Comparison of ENCODE assay signal across 2 cellular contexts in the genomic region with DNA sequence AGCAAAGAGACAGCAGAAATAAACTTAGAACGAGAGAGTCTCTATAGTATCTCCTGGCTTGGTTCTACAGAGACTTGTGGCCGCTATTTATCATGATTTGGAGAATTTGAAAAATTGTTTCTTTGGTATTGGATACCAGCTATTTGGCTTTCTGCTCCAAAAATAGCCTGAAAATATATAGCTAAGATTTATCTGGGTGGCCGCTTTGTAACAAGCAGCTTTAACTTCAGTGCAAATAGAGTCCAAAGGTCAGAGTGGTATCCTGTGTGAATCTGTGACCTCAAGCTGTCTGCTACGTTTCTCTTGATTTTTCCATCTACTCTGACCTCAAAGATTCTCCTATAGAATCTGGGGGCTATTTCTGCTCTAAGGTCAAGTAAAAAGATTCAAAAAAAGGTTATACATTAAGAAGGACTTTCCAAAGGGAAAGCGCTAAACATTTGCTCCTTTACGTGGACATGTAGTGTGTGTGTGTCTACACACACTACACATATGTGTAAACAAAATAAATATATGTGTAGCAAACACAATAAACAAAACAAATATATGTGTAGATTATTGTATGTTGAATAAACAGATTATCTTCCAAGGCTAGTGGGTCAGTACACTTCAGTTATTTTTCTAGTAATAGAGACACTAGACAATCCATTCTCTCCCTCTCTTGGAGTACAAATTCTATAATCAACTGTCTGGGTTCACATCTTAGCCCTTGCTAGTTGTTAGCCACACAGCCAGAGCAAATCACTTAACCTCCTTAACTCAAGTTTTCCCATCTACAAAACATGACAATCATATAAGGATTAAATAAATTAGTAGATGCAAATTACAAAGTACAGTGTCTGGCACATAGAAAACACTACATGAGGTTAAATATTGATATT.
TF ChIP-seq lines count a peak whose summit lies in the region.

No MANE protein-coding gene starts in this region.

TF ChIP-seq in A549, 52 proteins besides CTCF, POLR2A, EP300 and RAD21:
- TF ChIP-seq SREBF2 (IDR thresholded peaks at IDR 0.05) (no peak), MAFK (IDR thresholded peaks at IDR 0.05; ENCODE audit: partially characterized antibody) (no peak), TFCP2L1 (CRISPR knock-in tag; IDR thresholded peaks at IDR 0.05) (no peak), MAZ (IDR thresholded peaks at IDR 0.05; ENCODE audit: borderline replicate concordance, low read depth, low read length) (no peak), HOXA7 (CRISPR knock-in tag; IDR thresholded peaks at IDR 0.05) (no peak), HMGXB4 (CRISPR knock-in tag; IDR thresholded peaks at IDR 0.05; ENCODE audit: borderline replicate concordance) (no peak), RCOR1 (IDR thresholded peaks at IDR 0.05; ENCODE audit: low read depth, low read length) (no peak), BHLHE40 (IDR thresholded peaks at IDR 0.05; ENCODE audit: low read depth, low read length) (no peak), ZSCAN20 (CRISPR knock-in tag; IDR thresholded peaks at IDR 0.05) (no peak), EHF (CRISPR knock-in tag; IDR thresholded peaks at IDR 0.05) (no peak)
TF ChIP-seq in A549: peak in this region for 0.

TF ChIP-seq in GM12878, 131 proteins besides CTCF, POLR2A, EP300 and RAD21 (continues in another document):
- TF ChIP-seq HDAC6 (IDR thresholded peaks at IDR 0.05; ENCODE audit: unreplicated experiment) = no peak
- no peak for TF ChIP-seq E2F8 (IDR thresholded peaks at IDR 0.05; ENCODE audit: low read depth, partially characterized antibody)
- TF ChIP-seq MLLT1 (IDR thresholded peaks at IDR 0.05) = 0 out of 2 replicates have a peak, but pooled peaks have one; percentile 24
- TF ChIP-seq CHD1 (IDR thresholded peaks at IDR 0.05; ENCODE audit: low read depth, low read length) = no peak
- peak; percentile 51; the same call in 1 of the 2 replicates for TF ChIP-seq MTA2 (IDR thresholded peaks at IDR 0.05; ENCODE audit: low read depth)
- no peak for TF ChIP-seq POLR2AphosphoS2 (IDR thresholded peaks at IDR 0.05; ENCODE audit: low read depth, low read length)
- no peak for TF ChIP-seq PAX5 (IDR thresholded peaks at IDR 0.05; ENCODE audit: borderline replicate concordance, low read depth, low read length)
- no peak for TF ChIP-seq ZSCAN29 (IDR thresholded peaks at IDR 0.05)
- TF ChIP-seq SREBF1 (IDR thresholded peaks at IDR 0.05; ENCODE audit: low read length) = no peak
- no peak for TF ChIP-seq TCF3 (IDR thresholded peaks at IDR 0.05; ENCODE audit: borderline replicate concordance, insufficient read depth, low read depth, low read length)
- no peak for TF ChIP-seq CHD4 (IDR thresholded peaks at IDR 0.05)
- no peak for TF ChIP-seq KDM1A (IDR thresholded peaks at IDR 0.05; ENCODE audit: borderline replicate concordance)
- TF ChIP-seq ATF7 (IDR thresholded peaks at IDR 0.05; ENCODE audit: low read depth) = no peak
- TF ChIP-seq, protein P1, sequence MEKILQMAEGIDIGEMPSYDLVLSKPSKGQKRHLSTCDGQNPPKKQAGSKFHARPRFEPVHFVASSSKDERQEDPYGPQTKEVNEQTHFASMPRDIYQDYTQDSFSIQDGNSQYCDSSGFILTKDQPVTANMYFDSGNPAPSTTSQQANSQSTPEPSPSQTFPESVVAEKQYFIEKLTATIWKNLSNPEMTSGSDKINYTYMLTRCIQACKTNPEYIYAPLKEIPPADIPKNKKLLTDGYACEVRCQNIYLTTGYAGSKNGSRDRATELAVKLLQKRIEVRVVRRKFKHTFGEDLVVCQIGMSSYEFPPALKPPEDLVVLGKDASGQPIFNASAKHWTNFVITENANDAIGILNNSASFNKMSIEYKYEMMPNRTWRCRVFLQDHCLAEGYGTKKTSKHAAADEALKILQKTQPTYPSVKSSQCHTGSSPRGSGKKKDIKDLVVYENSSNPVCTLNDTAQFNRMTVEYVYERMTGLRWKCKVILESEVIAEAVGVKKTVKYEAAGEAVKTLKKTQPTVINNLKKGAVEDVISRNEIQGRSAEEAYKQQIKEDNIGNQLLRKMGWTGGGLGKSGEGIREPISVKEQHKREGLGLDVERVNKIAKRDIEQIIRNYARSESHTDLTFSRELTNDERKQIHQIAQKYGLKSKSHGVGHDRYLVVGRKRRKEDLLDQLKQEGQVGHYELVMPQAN (conservative IDR thresholded peaks at IDR 0.05) = no peak
- no peak for TF ChIP-seq BCL3 (IDR thresholded peaks at IDR 0.05; ENCODE audit: borderline replicate concordance, insufficient read depth, low read depth, low read length, poor library complexity, severe bottlenecking)
- no peak for TF ChIP-seq LARP7 (IDR thresholded peaks at IDR 0.05)
- TF ChIP-seq GABPA (IDR thresholded peaks at IDR 0.05; ENCODE audit: low read depth) = no peak
- TF ChIP-seq NR2C1 (IDR thresholded peaks at IDR 0.05) = peak; percentile 78
- no peak for TF ChIP-seq DPF2 (IDR thresholded peaks at IDR 0.05)
- no peak for TF ChIP-seq IRF5 (IDR thresholded peaks at IDR 0.05; ENCODE audit: borderline replicate concordance)
- no peak for TF ChIP-seq STAT3 (IDR thresholded peaks at IDR 0.05; ENCODE audit: low read depth, low read length)
- no peak for TF ChIP-seq STAT1 (conservative IDR thresholded peaks at IDR 0.05)
- no peak for TF ChIP-seq JUND (IDR thresholded peaks at IDR 0.05; ENCODE audit: low read depth, low read length)
- TF ChIP-seq RELA (IDR thresholded peaks at IDR 0.05; ENCODE audit: borderline replicate concordance, partially characterized antibody) = no peak
- no peak for TF ChIP-seq E4F1 (IDR thresholded peaks at IDR 0.05; ENCODE audit: borderline replicate concordance, partially characterized antibody)
- TF ChIP-seq, protein P2, sequence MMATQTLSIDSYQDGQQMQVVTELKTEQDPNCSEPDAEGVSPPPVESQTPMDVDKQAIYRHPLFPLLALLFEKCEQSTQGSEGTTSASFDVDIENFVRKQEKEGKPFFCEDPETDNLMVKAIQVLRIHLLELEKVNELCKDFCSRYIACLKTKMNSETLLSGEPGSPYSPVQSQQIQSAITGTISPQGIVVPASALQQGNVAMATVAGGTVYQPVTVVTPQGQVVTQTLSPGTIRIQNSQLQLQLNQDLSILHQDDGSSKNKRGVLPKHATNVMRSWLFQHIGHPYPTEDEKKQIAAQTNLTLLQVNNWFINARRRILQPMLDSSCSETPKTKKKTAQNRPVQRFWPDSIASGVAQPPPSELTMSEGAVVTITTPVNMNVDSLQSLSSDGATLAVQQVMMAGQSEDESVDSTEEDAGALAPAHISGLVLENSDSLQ (IDR thresholded peaks at IDR 0.05) = no peak
- no peak for TF ChIP-seq CREB1 (IDR thresholded peaks at IDR 0.05; ENCODE audit: low read depth)
- no peak for TF ChIP-seq RUNX3 (IDR thresholded peaks at IDR 0.05; ENCODE audit: low read length)
- TF ChIP-seq SP1 (IDR thresholded peaks at IDR 0.05; ENCODE audit: low read depth, low read length) = no peak
- TF ChIP-seq YBX1 (IDR thresholded peaks at IDR 0.05) = no peak
- TF ChIP-seq, protein P3, sequence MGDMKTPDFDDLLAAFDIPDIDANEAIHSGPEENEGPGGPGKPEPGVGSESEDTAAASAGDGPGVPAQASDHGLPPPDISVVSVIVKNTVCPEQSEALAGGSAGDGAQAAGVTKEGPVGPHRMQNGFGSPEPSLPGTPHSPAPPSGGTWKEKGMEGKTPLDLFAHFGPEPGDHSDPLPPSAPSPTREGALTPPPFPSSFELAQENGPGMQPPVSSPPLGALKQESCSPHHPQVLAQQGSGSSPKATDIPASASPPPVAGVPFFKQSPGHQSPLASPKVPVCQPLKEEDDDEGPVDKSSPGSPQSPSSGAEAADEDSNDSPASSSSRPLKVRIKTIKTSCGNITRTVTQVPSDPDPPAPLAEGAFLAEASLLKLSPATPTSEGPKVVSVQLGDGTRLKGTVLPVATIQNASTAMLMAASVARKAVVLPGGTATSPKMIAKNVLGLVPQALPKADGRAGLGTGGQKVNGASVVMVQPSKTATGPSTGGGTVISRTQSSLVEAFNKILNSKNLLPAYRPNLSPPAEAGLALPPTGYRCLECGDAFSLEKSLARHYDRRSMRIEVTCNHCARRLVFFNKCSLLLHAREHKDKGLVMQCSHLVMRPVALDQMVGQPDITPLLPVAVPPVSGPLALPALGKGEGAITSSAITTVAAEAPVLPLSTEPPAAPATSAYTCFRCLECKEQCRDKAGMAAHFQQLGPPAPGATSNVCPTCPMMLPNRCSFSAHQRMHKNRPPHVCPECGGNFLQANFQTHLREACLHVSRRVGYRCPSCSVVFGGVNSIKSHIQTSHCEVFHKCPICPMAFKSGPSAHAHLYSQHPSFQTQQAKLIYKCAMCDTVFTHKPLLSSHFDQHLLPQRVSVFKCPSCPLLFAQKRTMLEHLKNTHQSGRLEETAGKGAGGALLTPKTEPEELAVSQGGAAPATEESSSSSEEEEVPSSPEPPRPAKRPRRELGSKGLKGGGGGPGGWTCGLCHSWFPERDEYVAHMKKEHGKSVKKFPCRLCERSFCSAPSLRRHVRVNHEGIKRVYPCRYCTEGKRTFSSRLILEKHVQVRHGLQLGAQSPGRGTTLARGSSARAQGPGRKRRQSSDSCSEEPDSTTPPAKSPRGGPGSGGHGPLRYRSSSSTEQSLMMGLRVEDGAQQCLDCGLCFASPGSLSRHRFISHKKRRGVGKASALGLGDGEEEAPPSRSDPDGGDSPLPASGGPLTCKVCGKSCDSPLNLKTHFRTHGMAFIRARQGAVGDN (IDR thresholded peaks at IDR 0.05) = no peak
